36 cellular contexts compared by ENCODE assay signal in genomic region chr11:115999437-115999836, GRCh38.
"Had no signal": no experiment of that assay in that cellular context is flagged by ENCODE, and none has a peak within 500 bp of the region (broad histone marks: within the 10 kb centered on the region; RNA-seq: fewer than 3 reads in every experiment).

No MANE protein-coding gene starts in this region.

- H3K27me3 ChIP-seq: adrenal gland, cardiac muscle cell had no signal

- H3K36me3 ChIP-seq: adrenal gland, cardiac muscle cell had no signal

- H3K4me1 ChIP-seq: adrenal gland had no signal

- H3K9me3 Mint-ChIP-seq: activated B cell treated with CpG ODN at 0.5 μM for 24 hours; activated CD4-positive, alpha-beta memory T cell treated with anti-CD3 and anti-CD28 coated beads for 36 hours; activated CD4-positive, alpha-beta T cell treated with anti-CD3 and anti-CD28 coated beads, Interleukin-2, amount 10 ng/mL, durations not matched to agents 24 days and 14 days; activated CD8-positive, alpha-beta T cell treated with anti-CD3 and anti-CD28 coated beads for 36 hours; activated naive CD4-positive, alpha-beta T cell treated with anti-CD3 and anti-CD28 coated beads for 36 hours; activated T-cell treated with anti-CD3 and anti-CD28 coated beads, Interleukin-2, amount 50 U/mL, for 4 hours; activated T-cell treated with anti-CD3 and anti-CD28 coated beads, Interleukin-2, amount 50 U/mL, for 72 hours; activated T-helper 1 cell treated with anti-CD3 and anti-CD28 coated beads, Interleukin-12 subunit alpha, Interleukin-12 subunit beta, Interleukin-2, Interleukin-4 antibody, amounts not matched to agents 30 ng/mL and 10 ng/mL and 1 ng/mL, durations not matched to agents 14 hours and 24 hours and 36 hours; activated T-helper 17 cell treated with anti-CD3 and anti-CD28 coated beads, Interleukin-2, amount 50 U/mL, for 72 hours; central memory CD8-positive, alpha-beta T cell had no signal

- H3K4me1 Mint-ChIP-seq: activated B cell treated with CpG ODN at 0.5 μM for 24 hours; activated CD4-positive, alpha-beta T cell treated with anti-CD3 and anti-CD28 coated beads, Interleukin-2, amount 10 ng/mL, durations not matched to agents 24 days and 14 days; activated naive CD8-positive, alpha-beta T cell treated with anti-CD3 and anti-CD28 coated beads for 36 hours; activated T-helper 17 cell treated with anti-CD3 and anti-CD28 coated beads, Interleukin-2, amount 50 U/mL, for 72 hours; central memory CD8-positive, alpha-beta T cell; T-cell; T-helper 17 cell had no signal

- H3K36me3 Mint-ChIP-seq: activated CD4-positive, alpha-beta memory T cell treated with anti-CD3 and anti-CD28 coated beads for 36 hours; activated naive CD4-positive, alpha-beta T cell treated with anti-CD3 and anti-CD28 coated beads, Interleukin-2, amount 50 U/mL, for 72 hours; activated naive CD8-positive, alpha-beta T cell treated with anti-CD3 and anti-CD28 coated beads for 36 hours; brain; T-cell had no signal

- ATAC-seq: activated CD8-positive, alpha-beta T cell treated with anti-CD3 and anti-CD28 coated beads for 36 hours; activated naive CD4-positive, alpha-beta T cell treated with anti-CD3 and anti-CD28 coated beads, Interleukin-2, amount 50 U/mL, for 72 hours; activated T-cell treated with anti-CD3 and anti-CD28 coated beads, Interleukin-2, amount 50 U/mL, for 4 hours; activated T-cell treated with anti-CD3 and anti-CD28 coated beads, Interleukin-2, amount 50 U/mL, for 72 hours; activated T-helper 17 cell treated with anti-CD3 and anti-CD28 coated beads, Interleukin-2, amount 50 U/mL, for 72 hours; T-cell; T-helper 17 cell had no signal

- FAIRE-seq: bronchial epithelial cell, TTC549 had no signal

- H3K27ac Mint-ChIP-seq: activated B cell treated with CpG ODN at 0.5 μM for 24 hours; activated CD4-positive, alpha-beta memory T cell treated with anti-CD3 and anti-CD28 coated beads for 36 hours; activated CD4-positive, alpha-beta T cell treated with anti-CD3 and anti-CD28 coated beads, Interleukin-2, amount 10 ng/mL, durations not matched to agents 24 days and 14 days; activated CD8-positive, alpha-beta T cell treated with anti-CD3 and anti-CD28 coated beads for 36 hours; activated naive CD4-positive, alpha-beta T cell treated with anti-CD3 and anti-CD28 coated beads for 36 hours; activated naive CD4-positive, alpha-beta T cell treated with anti-CD3 and anti-CD28 coated beads, Interleukin-2, amount 50 U/mL, for 72 hours; activated naive CD8-positive, alpha-beta T cell treated with anti-CD3 and anti-CD28 coated beads for 36 hours; activated T-cell treated with anti-CD3 and anti-CD28 coated beads, Interleukin-2, amount 50 U/mL, for 72 hours; activated T-helper 1 cell treated with anti-CD3 and anti-CD28 coated beads, Interleukin-12 subunit alpha, Interleukin-12 subunit beta, Interleukin-2, Interleukin-4 antibody, amounts not matched to agents 30 ng/mL and 10 ng/mL and 1 ng/mL, durations not matched to agents 14 hours and 24 hours and 36 hours; activated T-helper 17 cell treated with anti-CD3 and anti-CD28 coated beads, Interleukin-2, amount 50 U/mL, for 72 hours; brain; T-cell; T-helper 17 cell had no signal

- H3K9me3 ChIP-seq: adrenal gland had no signal

- H3K27me3 Mint-ChIP-seq: activated B cell treated with CpG ODN at 0.5 μM for 24 hours; activated CD4-positive, alpha-beta T cell treated with anti-CD3 and anti-CD28 coated beads, Interleukin-2, amount 10 ng/mL, durations not matched to agents 24 days and 14 days; T-helper 17 cell had no signal

- H3K4me3 ChIP-seq: adrenal gland, cardiac muscle cell had no signal

- DNase-seq: activated B cell treated with CpG ODN at 0.5 μM for 24 hours; activated CD4-positive, alpha-beta memory T cell treated with anti-CD3 and anti-CD28 coated beads for 36 hours; activated CD4-positive, alpha-beta T cell treated with anti-CD3 and anti-CD28 coated beads for 4 hours; activated CD4-positive, alpha-beta T cell treated with anti-CD3 and anti-CD28 coated beads, Interleukin-2, amount 10 ng/mL, durations not matched to agents 24 days and 14 days; activated CD4-positive, alpha-beta T cell treated with anti-CD3 and anti-CD28 coated beads, Interleukin-2, amount 50 U/mL, for 1 hour; activated CD4-positive, alpha-beta T cell treated with anti-CD3 and anti-CD28 coated beads, Interleukin-2, amount 50 U/mL, for 4 hours; activated CD4-positive, CD25-positive, alpha-beta regulatory T cell treated with anti-CD3 and anti-CD28 coated beads, Interleukin-2, amount 50 U/mL, for 72 hours; activated CD8-positive, alpha-beta memory T cell treated with anti-CD3 and anti-CD28 coated beads, Interleukin-2, amount 50 U/mL, for 4 hours; activated CD8-positive, alpha-beta T cell treated with anti-CD3 and anti-CD28 coated beads for 36 hours; activated effector memory CD4-positive, alpha-beta T cell treated with anti-CD3 and anti-CD28 coated beads, Interleukin-2, amount 50 U/mL, for 16 hours; activated gamma-delta T cell treated with Interleukin-2 at 50 U/mL for 16 hours; activated naive CD4-positive, alpha-beta T cell; activated naive CD4-positive, alpha-beta T cell treated with anti-CD3 and anti-CD28 coated beads for 36 hours; activated naive CD4-positive, alpha-beta T cell treated with anti-CD3 and anti-CD28 coated beads, Interleukin-2, amount 50 U/mL, for 16 hours; activated naive CD8-positive, alpha-beta T cell treated with anti-CD3 and anti-CD28 coated beads for 36 hours; activated T-cell treated with anti-CD3 and anti-CD28 coated beads for 4 hours; activated T-cell treated with anti-CD3 and anti-CD28 coated beads, Interleukin-2, amount 50 U/mL, for 1 hour; activated T-cell treated with anti-CD3 and anti-CD28 coated beads, Interleukin-2, amount 50 U/mL, for 4 hours; activated T-cell treated with anti-CD3 and anti-CD28 coated beads, Interleukin-2, amount 50 U/mL, for 72 hours; adrenal gland; amniotic stem cell; aorta; caudate nucleus; cerebellar nuclear complex; T-cell; T-helper 17 cell; T-helper 9 cell had no signal

- H3K27ac ChIP-seq: adrenal gland, cardiac muscle cell, VCaP had no signal

- H3K4me3 Mint-ChIP-seq: activated B cell treated with CpG ODN at 0.5 μM for 24 hours; activated CD4-positive, alpha-beta memory T cell treated with anti-CD3 and anti-CD28 coated beads for 36 hours; activated CD4-positive, alpha-beta T cell treated with anti-CD3 and anti-CD28 coated beads, Interleukin-2, amount 10 ng/mL, durations not matched to agents 24 days and 14 days; activated CD8-positive, alpha-beta T cell treated with anti-CD3 and anti-CD28 coated beads for 36 hours; activated naive CD4-positive, alpha-beta T cell treated with anti-CD3 and anti-CD28 coated beads for 36 hours; activated naive CD8-positive, alpha-beta T cell treated with anti-CD3 and anti-CD28 coated beads for 36 hours; activated T-cell treated with anti-CD3 and anti-CD28 coated beads, Interleukin-2, amount 50 U/mL, for 4 hours; activated T-cell treated with anti-CD3 and anti-CD28 coated beads, Interleukin-2, amount 50 U/mL, for 72 hours; activated T-helper 1 cell treated with anti-CD3 and anti-CD28 coated beads, Interleukin-12 subunit alpha, Interleukin-12 subunit beta, Interleukin-2, Interleukin-4 antibody, amounts not matched to agents 30 ng/mL and 10 ng/mL and 1 ng/mL, durations not matched to agents 14 hours and 24 hours and 36 hours; activated T-helper 17 cell treated with anti-CD3 and anti-CD28 coated beads, Interleukin-2, amount 50 U/mL, for 72 hours; brain; central memory CD8-positive, alpha-beta T cell; T-cell; T-helper 17 cell had no signal
